ENCODE assay signal across 8 cellular contexts in genomic region chr16:2842340-2843000, GRCh38. TPM values are rescaled to one million over a fixed set of nuclear protein-coding genes. Genes with fewer than 3 reads are reported as not detected.
DNase-seq lines count a peak whose midpoint lies in the region; ATAC-seq and TF ChIP-seq lines count a peak whose summit lies in the region.

No MANE protein-coding gene starts in this region.

- intact Hi-C loops in adrenal gland (cut with DNase I): no loop called here

- in situ Hi-C loops in GM13976 (cut with MboI; ENCODE audit: low sequenced_read_pairs, unreplicated experiment): no loop called here

- peak overlapping the region in 1 of 5 donors; percentile 28 for H3K27ac ChIP-seq in adrenal gland

- WGBS in adrenal gland, 4 donors: 22 to 48% (median 42%) methylated on average over 24 to 40 of the region's 40 CpGs

- peak; percentile 38 for TF ChIP-seq CTCF in GM13976 (IDR thresholded peaks at IDR 0.05; ENCODE audit: borderline replicate concordance, control extremely low read depth, extremely low read depth, insufficient read depth, missing control alignments)
- TF ChIP-seq CTCF in adrenal gland (IDR thresholded peaks at IDR 0.05): peak in 5 of 6 experiments; percentile 21 to 66 (median 36)

- ATAC-seq in GM21528 (IDR thresholded peaks at IDR 0.05; ENCODE audit: low FRiP score, unreplicated experiment): no peak

- H3K36me3 ChIP-seq in adrenal gland (replicated peaks in 1 of 2): no peaks in the 10 kb centered on the region

- no peak for TF ChIP-seq POLR2A in adrenal gland (IDR thresholded peaks at IDR 0.05)

- DNase-seq in GM13976 (ENCODE audit: low spot score): peak; percentile 73
- peak; percentile 8 for DNase-seq in T-helper 22 cell (ENCODE audit: low read depth)
- peak; percentile 28 to 71 (median 53) for DNase-seq in adrenal gland
- peak; percentile 85 for DNase-seq in iPS-NIHi11 (ENCODE audit: low spot score)
- peak; percentile 85 for DNase-seq in stimulated activated CD4-positive, alpha-beta T cell treated with anti-CD3 and anti-CD28 coated beads, Interleukin-4, amount 100 ng/mL, for 1 hour
- no peak for DNase-seq in DMS114 treated with DMSO at 0.1 percent for 48 hours (lab: John Stamatoyannopoulos, UW; ENCODE audit: unreplicated experiment)
- DNase-seq in NCI-H345 treated with DMSO at 0.1 percent for 48 hours (lab: John Stamatoyannopoulos, UW; ENCODE audit: unreplicated experiment): no peak

- H3K9me3 ChIP-seq in adrenal gland (replicated peaks in 1 of 3): no peaks in the 10 kb centered on the region

- H3K4me3 ChIP-seq in adrenal gland: peak overlapping the region in 2 of 4 donors; percentile 6 to 46

- peaks cover 5% of the 10 kb centered on the region for H3K27me3 ChIP-seq in adrenal gland

- peaks cover 0 to 6% of the 10 kb centered on the region in 2 donors for H3K4me1 ChIP-seq in adrenal gland (replicated peaks in 1 of 2)

RNA-seq across cellular contexts. Expression of gene ZG16B, which starts 12.4 kb away (rescaled TPM):
- 1 to 10 TPM in 3 of 8 donors, under 1 TPM in 3, not detected in 2; 0.41 to 1.5 (median 0.94) TPM for total RNA-seq in adrenal gland
- polyA plus RNA-seq in adrenal gland: under 1 TPM in 2 of 3 donors, not detected in 1; 0.35 to 0.81 TPM

RNA-seq across cellular contexts. Expression of gene PRSS22, which starts 15.5 kb away (rescaled TPM):
- total RNA-seq in adrenal gland: under 1 TPM in 2 of 8 donors, not detected in 6; 0.32 to 0.41 TPM
- polyA plus RNA-seq in adrenal gland: under 1 TPM in 1 of 3 donors, not detected in 2; 0.07 TPM

RNA-seq across cellular contexts. Expression of gene PRSS21, which starts 25.4 kb away (rescaled TPM):
- total RNA-seq in adrenal gland: under 1 TPM in 3 of 8 donors, not detected in 5; 0.72 to 0.88 (median 0.83) TPM
- 1 to 10 TPM in 1 of 3 donors, under 1 TPM in 2; 0.20 to 2.6 (median 0.98) TPM for polyA plus RNA-seq in adrenal gland

RNA-seq across cellular contexts. Expression of gene FLYWCH2, which starts 40.5 kb away (rescaled TPM):
- 100 to 1,000 TPM in 4 of 8 donors, 10 to 100 TPM in 4; 28.8 to 232 (median 93.4) TPM for total RNA-seq in adrenal gland
- 10 to 100 TPM; 16.7 to 87.1 (median 49.5) TPM for polyA plus RNA-seq in adrenal gland

RNA-seq across cellular contexts. Expression of gene PRSS41, which starts 44.2 kb away (rescaled TPM):
- total RNA-seq in adrenal gland: not detected
- polyA plus RNA-seq in adrenal gland: not detected

Comparison
In these comparisons a context has a peak if more than half of its experiments do, and no peak if none do; other contexts are left out.
1. DNase-seq: peak in GM13976 (single experiment), T-helper 22 cell (single experiment), adrenal gland (7 of 7), iPS-NIHi11 (single experiment) and stimulated activated CD4-positive, alpha-beta T cell treated with anti-CD3 and anti-CD28 coated beads, Interleukin-4, amount 100 ng/mL, for 1 hour (single experiment); none in DMS114 treated with DMSO at 0.1 percent for 48 hours (single experiment) and NCI-H345 treated with DMSO at 0.1 percent for 48 hours (single experiment).